In genomic region chr2:49241991-49242390, GRCh38 we compare ENCODE assay signal across 32 cellular contexts.
DNase-seq lines count a peak whose midpoint lies in the region; ATAC-seq and TF ChIP-seq lines count a peak whose summit lies in the region.
"Had no signal": no experiment of that assay in that cellular context is flagged by ENCODE, and none has a peak within 500 bp of the region (broad histone marks: within the 10 kb centered on the region; RNA-seq: fewer than 3 reads in every experiment).

No MANE protein-coding gene starts in this region.

- no peaks in the 10 kb centered on the region for H3K4me1 ChIP-seq in fibroblast of lung (ENCODE audit: control insufficient read depth, extremely low read depth, insufficient read depth, low read length)
- H3K4me1 ChIP-seq in CD4-positive, alpha-beta memory T cell (ENCODE audit: insufficient read depth, low read length) = no peaks in the 10 kb centered on the region
- H3K4me1 ChIP-seq: left ventricle myocardium inferior, thyroid gland had no signal

- H4K20me1 ChIP-seq in fibroblast of lung (ENCODE audit: control insufficient read depth, extremely low read depth, insufficient read depth, low read length) = no peaks in the 10 kb centered on the region

- no peak overlapping the region for H2AFZ ChIP-seq in fibroblast of lung (ENCODE audit: low read length)
- H2AFZ ChIP-seq: GM23338, PC-9 had no signal

- peaks cover 0 to 19% (median 10%) of the 10 kb centered on the region in 8 donors for H3K9me3 Mint-ChIP-seq in CD4-positive, alpha-beta memory T cell
- H3K9me3 Mint-ChIP-seq: GM23338 had no signal

- H3K4me3 ChIP-seq in fibroblast of lung (replicated peaks in 1 of 4; ENCODE audit: control extremely low read depth in 1 of 4, insufficient read depth in 1 of 4, low read depth in 3 of 4, low read length in 4 of 4) = no peak overlapping the region
- no peak overlapping the region for H3K4me3 ChIP-seq in CD4-positive, alpha-beta memory T cell (ENCODE audit: low read length in 2 of 2)
- H3K4me3 ChIP-seq: GM23338, left ventricle myocardium inferior, PC-9, thyroid gland had no signal

- TF ChIP-seq CTCF in fibroblast of lung (conservative IDR thresholded peaks at IDR 0.05 in 1 of 2, IDR thresholded peaks at IDR 0.05 in 1 of 2; ENCODE audit: low read depth in 1 of 2, low read length in 2 of 2) = no peak

- intact Hi-C loops in CD4-positive, alpha-beta memory T cell (cut with micrococcal nuclease) = no loop called here

- H3K79me2 ChIP-seq in fibroblast of lung (ENCODE audit: control insufficient read depth, insufficient read depth, low read length) = no peaks in the 10 kb centered on the region

- CTCF ChIA-PET in CD4-positive, alpha-beta memory T cell (lab: Charles Lee; ENCODE audit: partially characterized antibody) = no interaction called here

- no peaks in the 10 kb centered on the region for H3K36me3 Mint-ChIP-seq in CD4-positive, alpha-beta memory T cell
- H3K36me3 Mint-ChIP-seq: activated naive CD8-positive, alpha-beta T cell treated with anti-CD3 and anti-CD28 coated beads, Interleukin-2, amount 10 ng/mL, durations not matched to agents 7 days and 5 days had no signal

- DNase-seq in Caki2 (ENCODE audit: low read depth) (peak; percentile 10), LHCN-M2 (ENCODE audit: low read depth) (peak; percentile 22), fibroblast of lung (ENCODE audit: low read depth in 2 of 2) (peak; percentile 40 to 51), renal cortical epithelial cell (ENCODE audit: low read depth) (peak; percentile 27), HUDEP-2 (lab: John Stamatoyannopoulos, UW; ENCODE audit: unreplicated experiment in 76 of 76) (no peak), NCI-H146 treated with DMSO at 0.1 percent for 48 hours (lab: John Stamatoyannopoulos, UW; ENCODE audit: unreplicated experiment) (no peak)
- DNase-seq in CD4-positive, alpha-beta memory T cell = no peak
- DNase-seq: activated CD4-positive, alpha-beta T cell treated with anti-CD3 and anti-CD28 coated beads, Interleukin-2, amount 50 U/mL, for 4 hours; activated gamma-delta T cell treated with Interleukin-2 at 50 U/mL for 16 hours; activated naive CD8-positive, alpha-beta T cell treated with anti-CD3 and anti-CD28 coated beads, Interleukin-2, amount 10 ng/mL, durations not matched to agents 7 days and 5 days; activated T-cell treated with anti-CD3 and anti-CD28 coated beads, Interleukin-2, amount 50 U/mL, for 48 hours; GDM1; HFFc6; islet precursor cell; KG1; left ventricle myocardium inferior; NCI-H1436; NCI-H2081 treated with DMSO at 0.1 percent for 48 hours; NCI-H226; NCI-H526 treated with DMSO at 0.1 percent for 48 hours; NK-92 treated with Interleukin-12 subunit alpha and Interleukin-12 subunit beta, amount 100 ng/mL, for 24 hours; PC-9; right cardiac atrium; Right ventricle myocardium superior; stimulated activated CD4-positive, alpha-beta T cell treated with anti-CD3 and anti-CD28 coated beads, Interleukin-2, amount 100 ng/mL, for 48 hours; stimulated activated naive CD8-positive, alpha-beta T cell treated with anti-CD3 and anti-CD28 coated beads, Interleukin-15, amount 100 ng/mL, for 72 hours; T-helper 2 cell; thyroid gland had no signal

- in situ Hi-C loops in Caki2 (cut with HindIII; ENCODE audit: low pct_unique_long_range_greater_than_20kb, low sequenced_read_pairs) = no loop called here

- no peak overlapping the region for H3K4me2 ChIP-seq in fibroblast of lung (ENCODE audit: extremely low read depth, insufficient read depth, low read length)
- H3K4me2 ChIP-seq: GM23338, PC-9 had no signal

- no peaks in the 10 kb centered on the region for H3K27me3 ChIP-seq in fibroblast of lung (ENCODE audit: control insufficient read depth, insufficient read depth, low read length)
- no peaks in the 10 kb centered on the region for H3K27me3 ChIP-seq in CD4-positive, alpha-beta memory T cell (ENCODE audit: insufficient read depth, low read length)
- H3K27me3 ChIP-seq: thyroid gland had no signal

- H3K36me3 ChIP-seq in fibroblast of lung (ENCODE audit: control insufficient read depth, insufficient read depth, low read length) = no peaks in the 10 kb centered on the region
- H3K36me3 ChIP-seq in CD4-positive, alpha-beta memory T cell (ENCODE audit: insufficient read depth, low read length) = no peaks in the 10 kb centered on the region
- H3K36me3 ChIP-seq: left ventricle myocardium inferior, thyroid gland had no signal

- POLR2A ChIA-PET in CD4-positive, alpha-beta memory T cell (lab: Charles Lee; ENCODE audit: partially characterized antibody) = no interaction called here

- H3K27ac Mint-ChIP-seq in CD4-positive, alpha-beta memory T cell = no peak overlapping the region
- H3K27ac Mint-ChIP-seq: activated naive CD8-positive, alpha-beta T cell treated with anti-CD3 and anti-CD28 coated beads, Interleukin-2, amount 10 ng/mL, durations not matched to agents 7 days and 5 days; GM23338; HFFc6; stimulated activated naive CD8-positive, alpha-beta T cell treated with anti-CD3 and anti-CD28 coated beads, Interleukin-15, amount 100 ng/mL, for 72 hours had no signal

- H3K9ac ChIP-seq in fibroblast of lung (ENCODE audit: insufficient read depth, low read length) = no peak overlapping the region

- no peaks in the 10 kb centered on the region for H3K27me3 Mint-ChIP-seq in CD4-positive, alpha-beta memory T cell
- H3K27me3 Mint-ChIP-seq: activated naive CD8-positive, alpha-beta T cell treated with anti-CD3 and anti-CD28 coated beads, Interleukin-2, amount 10 ng/mL, durations not matched to agents 7 days and 5 days; central memory CD8-positive, alpha-beta T cell; stimulated activated naive CD8-positive, alpha-beta T cell treated with anti-CD3 and anti-CD28 coated beads, Interleukin-15, amount 100 ng/mL, for 72 hours had no signal

- no peak for ATAC-seq in HG03457 (IDR thresholded peaks at IDR 0.05; ENCODE audit: unreplicated experiment)
- ATAC-seq: activated CD4-positive, CD25-positive, alpha-beta regulatory T cell treated with anti-CD3 and anti-CD28 coated beads, Interleukin-2, amount 50 U/mL, for 24 hours; GM23338; right cardiac atrium; stimulated activated naive CD8-positive, alpha-beta T cell treated with anti-CD3 and anti-CD28 coated beads, Interleukin-15, amount 100 ng/mL, for 72 hours had no signal

- no peaks in the 10 kb centered on the region for H3K9me3 ChIP-seq in fibroblast of lung (ENCODE audit: control insufficient read depth, insufficient read depth, low read depth, low read length)
- no peaks in the 10 kb centered on the region for H3K9me3 ChIP-seq in CD4-positive, alpha-beta memory T cell (ENCODE audit: control insufficient read depth in 1 of 2, low read length in 2 of 2)
- H3K9me3 ChIP-seq: thyroid gland had no signal

- no peak overlapping the region for H3K4me3 Mint-ChIP-seq in CD4-positive, alpha-beta memory T cell
- H3K4me3 Mint-ChIP-seq: activated naive CD8-positive, alpha-beta T cell treated with anti-CD3 and anti-CD28 coated beads, Interleukin-2, amount 10 ng/mL, durations not matched to agents 7 days and 5 days; central memory CD8-positive, alpha-beta T cell; GM23338; HFFc6; stimulated activated naive CD8-positive, alpha-beta T cell treated with anti-CD3 and anti-CD28 coated beads, Interleukin-15, amount 100 ng/mL, for 72 hours had no signal

- H3K27ac ChIP-seq in fibroblast of lung (ENCODE audit: insufficient read depth, low read length) = no peak overlapping the region
- no peak overlapping the region for H3K27ac ChIP-seq in CD4-positive, alpha-beta memory T cell (ENCODE audit: low read depth, low read length)
- H3K27ac ChIP-seq: left ventricle myocardium inferior, PC-9, thyroid gland had no signal

- no peaks in the 10 kb centered on the region for H3K4me1 Mint-ChIP-seq in CD4-positive, alpha-beta memory T cell
- H3K4me1 Mint-ChIP-seq: activated naive CD8-positive, alpha-beta T cell treated with anti-CD3 and anti-CD28 coated beads, Interleukin-2, amount 10 ng/mL, durations not matched to agents 7 days and 5 days; central memory CD8-positive, alpha-beta T cell; GM23338; stimulated activated naive CD8-positive, alpha-beta T cell treated with anti-CD3 and anti-CD28 coated beads, Interleukin-15, amount 100 ng/mL, for 72 hours had no signal

Comparison
In these comparisons a context has a peak if more than half of its experiments do, and no peak if none do; other contexts are left out.
1. DNase-seq: peak in Caki2 (single experiment), LHCN-M2 (single experiment), fibroblast of lung (2 of 2) and renal cortical epithelial cell (single experiment); none in CD4-positive, alpha-beta memory T cell (0 of 5), HUDEP-2 (0 of 76) and NCI-H146 treated with DMSO at 0.1 percent for 48 hours (single experiment).